ENCODE assay signal across 17 cellular contexts in genomic region chr2:16828828-16829160, GRCh38.
A peak's percentile ranks its signal among the peaks of the same experiment; 100 is the strongest.
DNase-seq lines count a peak whose midpoint lies in the region; ATAC-seq and TF ChIP-seq lines count a peak whose summit lies in the region.
"Had no signal": no experiment of that assay in that cellular context is flagged by ENCODE, and none has a peak within 500 bp of the region (broad histone marks: within the 10 kb centered on the region; RNA-seq: fewer than 3 reads in every experiment).

No MANE protein-coding gene starts in this region.

- H3K36me3 Mint-ChIP-seq in H9 (ENCODE audit: insufficient read depth in 1 of 3, low read depth in 3 of 3), result no peaks in the 10 kb centered on the region
- no peaks in the 10 kb centered on the region for H3K36me3 Mint-ChIP-seq in WTC11
- no peaks in the 10 kb centered on the region for H3K36me3 Mint-ChIP-seq in neural progenitor cell

- H3K9me3 ChIP-seq in H9 (ENCODE audit: control insufficient read depth, low read depth, low read length), result no peaks in the 10 kb centered on the region
- H3K9me3 ChIP-seq in neural progenitor cell (ENCODE audit: low read depth), result no peaks in the 10 kb centered on the region

- no peaks in the 10 kb centered on the region for H3K23me2 ChIP-seq in H9 (ENCODE audit: insufficient read length, low read depth, low read length, poor library complexity, severe bottlenecking)

- H3K27me3 ChIP-seq in H9 (ENCODE audit: insufficient read depth, low read length) (no peaks in the 10 kb centered on the region), foreskin keratinocyte (no peaks in the 10 kb centered on the region), neural progenitor cell (no peaks in the 10 kb centered on the region)

- no peak overlapping the region for H3K14ac ChIP-seq in H9 (ENCODE audit: insufficient read depth, low read length)

- no peaks in the 10 kb centered on the region for H4K20me1 ChIP-seq in H9 (ENCODE audit: control insufficient read depth, insufficient read depth, insufficient read length)
- H4K20me1 ChIP-seq in neural progenitor cell (ENCODE audit: low read depth), result no peaks in the 10 kb centered on the region

- no peaks in the 10 kb centered on the region for H3K36me3 ChIP-seq in neural progenitor cell

- H3K79me2 ChIP-seq in H9 (ENCODE audit: insufficient read depth, low read length), result no peaks in the 10 kb centered on the region
- H3K79me2 ChIP-seq in neural progenitor cell (ENCODE audit: low read depth), result no peaks in the 10 kb centered on the region

- no peak overlapping the region for H2AFZ ChIP-seq in H9 (ENCODE audit: low read length)
- peak overlapping the region; percentile 11 for H2AFZ ChIP-seq in neural progenitor cell (replicated peaks)

- no peak for TF ChIP-seq CTCF in H9 (conservative IDR thresholded peaks at IDR 0.05)
- TF ChIP-seq CTCF in WTC11 (IDR thresholded peaks at IDR 0.05), result no peak
- TF ChIP-seq CTCF in foreskin keratinocyte (conservative IDR thresholded peaks at IDR 0.05), result no peak
- no peak for TF ChIP-seq CTCF in neural progenitor cell (IDR thresholded peaks at IDR 0.05)

- H3K4me1 Mint-ChIP-seq in H9 (peaks cover 4% of the 10 kb centered on the region in 2 experiments; a peak in 1 of 4 replicates), WTC11 (peaks cover 4% of the 10 kb centered on the region; the same call in 1 of the 2 replicates), neural progenitor cell (no peaks in the 10 kb centered on the region)

- no CpG with 5 or more reads among the region's 3 CpGs for WGBS in H9 (ENCODE audit: extremely low coverage, insufficient read length, low lambda C conversion rate)

- no peak overlapping the region for H2BK15ac ChIP-seq in H9 (ENCODE audit: low read depth, low read length)

- H2AK5ac ChIP-seq in H9 (ENCODE audit: insufficient read length, low read length), result no peak overlapping the region

- DNase-seq in H9 (peak; percentile 31), WTC11 (ENCODE audit: low spot score) (peak; percentile 14), foreskin keratinocyte (no peak), neural progenitor cell (ENCODE audit: low spot score) (no peak), NCI-H2081 (lab: John Stamatoyannopoulos, UW) (no peak)
- DNase-seq in activated CD8-positive, alpha-beta memory T cell treated with anti-CD3 and anti-CD28 coated beads, Interleukin-2, amount 50 U/mL, for 4 hours, result no peak
- DNase-seq: AML-193, GDM1, MV-4-11, NCI-H187, NCI-H2227 treated with DMSO at 0.1 percent for 48 hours, NCI-H510A treated with DMSO at 0.1 percent for 48 hours, NCI-H774 had no signal

- H3K4me1 ChIP-seq in H9 (ENCODE audit: insufficient read depth, low read length) (no peaks in the 10 kb centered on the region), foreskin keratinocyte (peaks cover 10% of the 10 kb centered on the region), neural progenitor cell (no peaks in the 10 kb centered on the region)

- no peak overlapping the region for H4K5ac ChIP-seq in H9 (ENCODE audit: insufficient read length, low read depth, low read length)

- H3K9ac ChIP-seq in H9 (ENCODE audit: extremely low read depth, insufficient read length, low read length), result no peak overlapping the region
- H3K9ac ChIP-seq in neural progenitor cell, result no peak overlapping the region

- H3T11ph ChIP-seq in H9 (ENCODE audit: low read length), result no peak overlapping the region

- H3K4me3 ChIP-seq in neural progenitor cell, result no peak overlapping the region
- H3K4me3 ChIP-seq: K562 had no signal

- H3K23ac ChIP-seq in H9 (ENCODE audit: insufficient read length, low read depth, low read length), result no peak overlapping the region

- H4K8ac ChIP-seq in H9 (replicated peaks; ENCODE audit: insufficient read length, low read depth, low read length), result no peak overlapping the region

- H3K27me3 Mint-ChIP-seq in H9 (ENCODE audit: low read depth) (no peaks in the 10 kb centered on the region), WTC11 (ENCODE audit: low read depth) (no peaks in the 10 kb centered on the region), neural progenitor cell (ENCODE audit: insufficient read depth, low read depth) (peaks cover 3% of the 10 kb centered on the region)

- no peak overlapping the region for H4K91ac ChIP-seq in H9 (ENCODE audit: insufficient read length, low read depth, low read length)

- H3K4me3 Mint-ChIP-seq in H9, result no peak overlapping the region
- no peak overlapping the region for H3K4me3 Mint-ChIP-seq in WTC11
- no peak overlapping the region for H3K4me3 Mint-ChIP-seq in neural progenitor cell

- POLR2A ChIA-PET in WTC11 (lab: Charles Lee), result no interaction called here

- no peak overlapping the region for H3K4ac ChIP-seq in H9 (ENCODE audit: low read depth, low read length)

- no peaks in the 10 kb centered on the region for H3K79me1 ChIP-seq in H9 (ENCODE audit: insufficient read depth, low read depth, low read length, poor library complexity, severe bottlenecking)

- H3K27ac Mint-ChIP-seq in H9 (peak overlapping the region in 1 of 3 experiments; percentile 78; a peak in 1 of 7 replicates), WTC11 (no peak overlapping the region), neural progenitor cell (no peak overlapping the region)

- ATAC-seq in WTC11 (peak; percentile 77), foreskin keratinocyte (peak; percentile 52), HG03280 (IDR thresholded peaks at IDR 0.05; ENCODE audit: unreplicated experiment) (no peak)
- ATAC-seq: HCT116, K562 had no signal

- H2BK120ac ChIP-seq in H9 (ENCODE audit: low read depth, low read length, poor library complexity, severe bottlenecking), result no peak overlapping the region

- CTCF ChIA-PET in WTC11 (lab: Charles Lee), result interaction anchor here (0.7 kb wide), 1 partner anchor 55 kb away, joined by 3 read pairs; no protein-coding TSS in a partner anchor

- H2BK20ac ChIP-seq in H9 (ENCODE audit: low read depth, low read length, poor library complexity, severe bottlenecking), result no peak overlapping the region

- H3K4me2 ChIP-seq in H9 (ENCODE audit: insufficient read depth, insufficient read length, low read length), result no peak overlapping the region
- H3K4me2 ChIP-seq in neural progenitor cell, result no peak overlapping the region

- H3K9me3 Mint-ChIP-seq in H9 (no peaks in the 10 kb centered on the region), WTC11 (no peaks in the 10 kb centered on the region), neural progenitor cell (peaks cover 3% of the 10 kb centered on the region)

- no peak overlapping the region for H2BK12ac ChIP-seq in H9 (ENCODE audit: insufficient read length, low read depth, low read length)

- no peak overlapping the region for H3K27ac ChIP-seq in H9 (ENCODE audit: insufficient read length, low read depth, low read length)
- H3K27ac ChIP-seq in foreskin keratinocyte, result no peak overlapping the region
- no peak overlapping the region for H3K27ac ChIP-seq in neural progenitor cell
- H3K27ac ChIP-seq: C4-2B had no signal

- no peak overlapping the region for H2BK5ac ChIP-seq in H9 (ENCODE audit: insufficient read length, low read length)

- no peak overlapping the region for H3K56ac ChIP-seq in H9 (ENCODE audit: insufficient read length, low read depth, low read length)

- no peak overlapping the region for H3K18ac ChIP-seq in H9 (ENCODE audit: insufficient read length, low read depth, low read length)

- H3F3A ChIP-seq in neural progenitor cell (ENCODE audit: low read depth), result no peaks in the 10 kb centered on the region

TF ChIP-seq in WTC11, 78 proteins besides CTCF, POLR2A, EP300 and RAD21:
- TF ChIP-seq JAZF1 (CRISPR knock-in tag; IDR thresholded peaks at IDR 0.05) (no peak), ATF1 (CRISPR knock-in tag; IDR thresholded peaks at IDR 0.05) (no peak), ZNF281 (CRISPR knock-in tag; IDR thresholded peaks at IDR 0.05) (no peak), TEAD1 (CRISPR knock-in tag; IDR thresholded peaks at IDR 0.05) (no peak), SMAD3 (CRISPR knock-in tag; IDR thresholded peaks at IDR 0.05; ENCODE audit: borderline replicate concordance) (no peak), ZMAT4 (CRISPR knock-in tag; IDR thresholded peaks at IDR 0.05) (no peak), PREB (CRISPR knock-in tag; IDR thresholded peaks at IDR 0.05; ENCODE audit: borderline replicate concordance) (no peak), SMAD4 (CRISPR knock-in tag; IDR thresholded peaks at IDR 0.05) (no peak)

Comparison
In these comparisons a context has a peak if more than half of its experiments do, and no peak if none do; other contexts are left out.
1. DNase-seq: peak in H9 (single experiment) and WTC11 (single experiment); none in foreskin keratinocyte (0 of 2), neural progenitor cell (single experiment), NCI-H2081 (0 of 2) and activated CD8-positive, alpha-beta memory T cell treated with anti-CD3 and anti-CD28 coated beads, Interleukin-2, amount 50 U/mL, for 4 hours (single experiment).